ENCODE assay signal across 11 cellular contexts in the genomic region with DNA sequence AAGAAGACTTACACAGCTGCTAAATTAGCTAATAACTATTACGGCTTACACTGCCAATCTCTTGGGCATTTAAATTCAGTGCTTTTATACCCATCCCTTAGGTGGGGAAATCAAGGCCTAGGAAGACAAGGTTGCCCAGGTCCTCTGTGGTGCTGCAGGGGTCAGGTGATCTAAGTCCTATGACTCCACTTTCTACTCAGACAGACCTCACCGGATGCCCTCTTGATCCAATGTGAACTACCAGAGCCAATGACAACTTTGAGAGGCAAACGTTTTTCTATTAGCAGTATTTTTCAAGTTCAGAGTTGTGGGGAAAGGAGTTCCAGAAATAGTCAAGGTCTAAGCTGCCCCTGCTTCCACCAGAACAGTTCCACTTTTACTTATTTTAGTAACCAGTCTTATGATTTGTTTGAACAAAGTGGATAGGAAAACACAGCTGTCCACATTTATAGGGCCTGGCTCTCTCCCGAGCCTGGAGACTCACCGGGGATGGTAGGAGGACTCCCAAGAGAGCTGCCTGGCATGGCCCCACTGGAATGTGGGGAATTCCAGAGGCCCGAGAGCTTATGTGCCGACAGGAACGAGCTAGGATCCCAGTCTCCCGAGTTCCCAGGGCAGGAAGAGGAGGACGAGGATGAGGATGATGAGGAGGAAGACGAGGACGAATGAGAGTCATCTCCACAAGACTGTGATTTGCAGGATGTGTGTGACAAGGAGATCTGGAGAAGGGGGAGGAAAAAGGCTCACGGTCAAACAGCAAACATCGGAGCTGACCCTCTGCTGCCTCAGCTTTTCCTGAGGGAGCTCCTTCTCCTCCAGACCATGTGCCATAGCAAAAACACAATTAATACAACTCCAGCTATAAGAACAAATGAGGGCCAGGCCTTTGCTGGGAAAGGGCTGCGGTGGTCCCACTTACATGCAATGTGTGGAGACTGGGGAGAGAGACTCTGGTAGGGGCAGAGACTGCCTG. TPM values are rescaled to one million over a fixed set of nuclear protein-coding genes. Genes with fewer than 3 reads are reported as not detected.
DNase-seq lines count a peak whose midpoint lies in the region; ATAC-seq, FAIRE-seq and TF ChIP-seq lines count a peak whose summit lies in the region.
"Had no signal": no experiment of that assay in that cellular context is flagged by ENCODE, and none has a peak within 500 bp of the region (broad histone marks: within the 10 kb centered on the region; RNA-seq: fewer than 3 reads in every experiment).

No MANE protein-coding gene starts in this region.

- no peak overlapping the region for H3K4me2 ChIP-seq in endothelial cell of umbilical vein (ENCODE audit: insufficient read depth, low read length)

- H3K9me3 ChIP-seq in endothelial cell of umbilical vein (replicated peaks; ENCODE audit: control insufficient read depth, insufficient read depth, low read length) = no peaks in the 10 kb centered on the region
- no peaks in the 10 kb centered on the region for H3K9me3 ChIP-seq in muscle layer of duodenum (ENCODE audit: control insufficient read depth in 1 of 2, low read length in 2 of 2)

- H3K79me2 ChIP-seq in ACC112 (ENCODE audit: control insufficient read depth, insufficient read depth, low read length, unreplicated experiment) = peaks cover 51% of the 10 kb centered on the region
- H3K79me2 ChIP-seq in endothelial cell of umbilical vein (ENCODE audit: control insufficient read depth, insufficient read depth, low read length) = peaks cover 23% of the 10 kb centered on the region

- DNase-seq in M059J (ENCODE audit: low read depth) (peak; percentile 70), endothelial cell of umbilical vein (ENCODE audit: low read depth, low spot score) (peak; percentile 50), NCI-H524 treated with DMSO at 0.1 percent for 48 hours (lab: John Stamatoyannopoulos, UW) (no peak)
- DNase-seq: Calu3, NCI-H2081 had no signal

- H3K4me1 ChIP-seq in ACC112 (ENCODE audit: control insufficient read depth, insufficient read depth, low read length, unreplicated experiment) (peaks cover 33% of the 10 kb centered on the region), endothelial cell of umbilical vein (ENCODE audit: control insufficient read depth, extremely low read depth, insufficient read depth, low read length) (no peaks in the 10 kb centered on the region), muscle layer of duodenum (ENCODE audit: control insufficient read depth in 1 of 2, insufficient read depth in 2 of 2, low read length in 2 of 2) (peaks cover 4 to 38% of the 10 kb centered on the region in 2 donors)

- POLR2A ChIA-PET in endothelial cell of umbilical vein (lab: Charles Lee) = no interaction called here

- TF ChIP-seq CTCF in endothelial cell of umbilical vein (IDR thresholded peaks at IDR 0.05; ENCODE audit: extremely low read depth in 1 of 2, insufficient read depth in 1 of 2, low read depth in 1 of 2, low read length in 2 of 2) = no peak

- FAIRE-seq in endothelial cell of umbilical vein (lab: Jason Lieb, UNC) = no peak

- H3K36me3 ChIP-seq in ACC112 (ENCODE audit: insufficient read depth, low read length) = peaks cover 10% of the 10 kb centered on the region; the same call in 1 of the 2 replicates
- H3K36me3 ChIP-seq in endothelial cell of umbilical vein (ENCODE audit: control insufficient read depth in 2 of 2, extremely low read depth in 1 of 2, insufficient read depth in 2 of 2, low read length in 2 of 2) = peaks cover 6 to 28% of the 10 kb centered on the region in 2 experiments
- peaks cover 26 to 34% of the 10 kb centered on the region in 2 donors for H3K36me3 ChIP-seq in muscle layer of duodenum (ENCODE audit: control insufficient read depth in 1 of 2, insufficient read depth in 2 of 2, low read length in 2 of 2)

- no peak overlapping the region for H2AFZ ChIP-seq in ACC112 (ENCODE audit: low read length, unreplicated experiment)
- H2AFZ ChIP-seq in endothelial cell of umbilical vein (ENCODE audit: low read depth, low read length) = no peak overlapping the region

- CTCF ChIA-PET in endothelial cell of umbilical vein (lab: Charles Lee) = interaction anchor here (0.9 to 1.4 kb wide), 3 partner anchors 9 to 16 kb away, joined by 3 to 5 read pairs (median 5); no protein-coding TSS in a partner anchor

- peak overlapping the region; percentile 33; the same call in 1 of the 2 replicates for H3K4me3 ChIP-seq in ACC112 (ENCODE audit: low read depth, low read length)
- H3K4me3 ChIP-seq in endothelial cell of umbilical vein (replicated peaks in 1 of 3; ENCODE audit: insufficient read depth in 1 of 3, low read depth in 1 of 3, low read length in 3 of 3) = no peak overlapping the region
- no peak overlapping the region for H3K4me3 ChIP-seq in muscle layer of duodenum (ENCODE audit: low read depth in 1 of 2, low read length in 2 of 2)

- H4K20me1 ChIP-seq in endothelial cell of umbilical vein (replicated peaks; ENCODE audit: control insufficient read depth, extremely low read depth, insufficient read depth, low read length) = no peaks in the 10 kb centered on the region

- no peak overlapping the region for H3K9ac ChIP-seq in endothelial cell of umbilical vein (replicated peaks; ENCODE audit: extremely low read depth, insufficient read depth, low read length)

- intact Hi-C loops in endothelial cell of umbilical vein (cut with micrococcal nuclease) = no loop called here

- dilution Hi-C loops in endothelial cell of umbilical vein (cut with MboI; ENCODE audit: extremely low pct_ligation_motif_present, low sequenced_read_pairs) = no loop called here

- BruUV-seq in endothelial cell of umbilical vein (replicated peaks; lab: Mats Ljungman, UMichigan) = no TSS peak

- H3K27ac ChIP-seq in ACC112 (ENCODE audit: low read depth, low read length) = peak overlapping the region; percentile 91
- H3K27ac ChIP-seq in endothelial cell of umbilical vein (ENCODE audit: insufficient read depth, low read depth, low read length) = no peak overlapping the region
- H3K27ac ChIP-seq in muscle layer of duodenum (ENCODE audit: low read length) = peak overlapping the region; percentile 61

- TF ChIP-seq POLR2A in endothelial cell of umbilical vein (IDR thresholded peaks at IDR 0.05; ENCODE audit: low read depth, low read length) = no peak

- H3K9me1 ChIP-seq in endothelial cell of umbilical vein (replicated peaks; ENCODE audit: control insufficient read depth, extremely low read depth, insufficient read depth, low read length) = no peaks in the 10 kb centered on the region

- ATAC-seq in GM18498 (IDR thresholded peaks at IDR 0.05; ENCODE audit: unreplicated experiment) (no peak), GM18858 (IDR thresholded peaks at IDR 0.05; ENCODE audit: unreplicated experiment) (no peak), HG03095 (IDR thresholded peaks at IDR 0.05; ENCODE audit: unreplicated experiment) (no peak)
- ATAC-seq: HCT116 had no signal

- no peaks in the 10 kb centered on the region for H3K27me3 ChIP-seq in ACC112 (ENCODE audit: insufficient read depth, low read length)
- no peaks in the 10 kb centered on the region for H3K27me3 ChIP-seq in endothelial cell of umbilical vein (ENCODE audit: control insufficient read depth in 2 of 2, insufficient read depth in 2 of 2, low read length in 2 of 2)
- H3K27me3 ChIP-seq in muscle layer of duodenum (ENCODE audit: low read depth, low read length) = no peaks in the 10 kb centered on the region

RNA-seq across cellular contexts. Expression of a gene that starts 16.7 kb away (rescaled TPM):
- 5.9 and 10.6 TPM in 2 replicates for total RNA-seq in M059J (2014; rRNA removed; shearing (Covaris generic))
- total RNA-seq in endothelial cell of umbilical vein = 73.6 and 75.7 TPM in 2 replicates
- 57.9 and 60.8 TPM in 2 replicates for polyA plus RNA-seq in endothelial cell of umbilical vein
- polyA plus RNA-seq in endothelial cell of umbilical vein (2011; cell fraction: cytosol; rRNA removed) = 17.7 and 27.3 TPM in 2 replicates
- 294 and 316 TPM in 2 replicates for polyA plus RNA-seq in endothelial cell of umbilical vein (2011; cell fraction: nucleus; rRNA removed)
- polyA plus RNA-seq in endothelial cell of umbilical vein (2012) = 70.0 and 90.9 TPM in 2 replicates
- polyA minus RNA-seq in endothelial cell of umbilical vein = 24.9 and 32.1 TPM in 2 replicates
- polyA minus RNA-seq in endothelial cell of umbilical vein (2011; cell fraction: cytosol; rRNA and poly(A)+ RNA removed) = 17.0 TPM
- polyA minus RNA-seq in endothelial cell of umbilical vein (2011; cell fraction: nucleus; rRNA and poly(A)+ RNA removed) = 37.1 and 55.9 TPM in 2 replicates

RNA-seq across cellular contexts. Expression of a gene that starts 20.9 kb away (rescaled TPM):
- total RNA-seq in M059J (2014; rRNA removed; shearing (Covaris generic)) = 66.0 and 103 TPM in 2 replicates
- 86.4 and 103 TPM in 2 replicates for total RNA-seq in endothelial cell of umbilical vein
- 118 and 127 TPM in 2 replicates for polyA plus RNA-seq in endothelial cell of umbilical vein
- 130 and 134 TPM in 2 replicates for polyA plus RNA-seq in endothelial cell of umbilical vein (2011; cell fraction: cytosol; rRNA removed)
- 298 and 329 TPM in 2 replicates for polyA plus RNA-seq in endothelial cell of umbilical vein (2011; cell fraction: nucleus; rRNA removed)
- polyA plus RNA-seq in endothelial cell of umbilical vein (2012) = 68.8 and 73.0 TPM in 2 replicates
- polyA minus RNA-seq in endothelial cell of umbilical vein = 89.2 and 94.8 TPM in 2 replicates
- polyA minus RNA-seq in endothelial cell of umbilical vein (2011; cell fraction: cytosol; rRNA and poly(A)+ RNA removed) = 94.3 TPM
- 57.6 and 60.5 TPM in 2 replicates for polyA minus RNA-seq in endothelial cell of umbilical vein (2011; cell fraction: nucleus; rRNA and poly(A)+ RNA removed)

RNA-seq across cellular contexts. Expression of a gene that starts 28.0 kb away (rescaled TPM):
- total RNA-seq in M059J (2014; rRNA removed; shearing (Covaris generic)) = 2.2 and 6.7 TPM in 2 replicates
- 5.3 and 8.1 TPM in 2 replicates for total RNA-seq in endothelial cell of umbilical vein
- 4.8 and 5.1 TPM in 2 replicates for polyA plus RNA-seq in endothelial cell of umbilical vein
- polyA plus RNA-seq in endothelial cell of umbilical vein (2011; cell fraction: cytosol; rRNA removed) = 1.5 and 2.4 TPM in 2 replicates
- 14.5 and 14.8 TPM in 2 replicates for polyA plus RNA-seq in endothelial cell of umbilical vein (2011; cell fraction: nucleus; rRNA removed)
- polyA plus RNA-seq in endothelial cell of umbilical vein (2012) = 1.1 and 1.5 TPM in 2 replicates
- polyA minus RNA-seq in endothelial cell of umbilical vein = 3.6 and 5.2 TPM in 2 replicates
- not detected for polyA minus RNA-seq in endothelial cell of umbilical vein (2011; cell fraction: cytosol; rRNA and poly(A)+ RNA removed)
- polyA minus RNA-seq in endothelial cell of umbilical vein (2011; cell fraction: nucleus; rRNA and poly(A)+ RNA removed) = 6.3 TPM in 2 replicates

RNA-seq across cellular contexts. Expression of a gene that starts 40.3 kb away (rescaled TPM):
- 172 and 230 TPM in 2 replicates for total RNA-seq in M059J (2014; rRNA removed; shearing (Covaris generic))
- total RNA-seq in endothelial cell of umbilical vein = 318 and 371 TPM in 2 replicates
- 314 and 418 TPM in 2 replicates for polyA plus RNA-seq in endothelial cell of umbilical vein
- 181 and 257 TPM in 2 replicates for polyA plus RNA-seq in endothelial cell of umbilical vein (2011; cell fraction: cytosol; rRNA removed)
- polyA plus RNA-seq in endothelial cell of umbilical vein (2011; cell fraction: nucleus; rRNA removed) = 815 and 843 TPM in 2 replicates
- polyA plus RNA-seq in endothelial cell of umbilical vein (2012) = 179 and 248 TPM in 2 replicates
- 120 and 143 TPM in 2 replicates for polyA minus RNA-seq in endothelial cell of umbilical vein
- polyA minus RNA-seq in endothelial cell of umbilical vein (2011; cell fraction: cytosol; rRNA and poly(A)+ RNA removed) = 25.4 TPM
- polyA minus RNA-seq in endothelial cell of umbilical vein (2011; cell fraction: nucleus; rRNA and poly(A)+ RNA removed) = 136 and 281 TPM in 2 replicates

RNA-seq across cellular contexts. Expression of a gene that starts 54.3 kb away (rescaled TPM):
- total RNA-seq in M059J (2014; rRNA removed; shearing (Covaris generic)) = 179 and 205 TPM in 2 replicates
- total RNA-seq in endothelial cell of umbilical vein = 286 and 291 TPM in 2 replicates
- 314 and 331 TPM in 2 replicates for polyA plus RNA-seq in endothelial cell of umbilical vein
- 413 and 420 TPM in 2 replicates for polyA plus RNA-seq in endothelial cell of umbilical vein (2011; cell fraction: cytosol; rRNA removed)
- polyA plus RNA-seq in endothelial cell of umbilical vein (2011; cell fraction: nucleus; rRNA removed) = 160 and 161 TPM in 2 replicates
- 279 and 302 TPM in 2 replicates for polyA plus RNA-seq in endothelial cell of umbilical vein (2012)
- polyA minus RNA-seq in endothelial cell of umbilical vein = 266 and 285 TPM in 2 replicates
- polyA minus RNA-seq in endothelial cell of umbilical vein (2011; cell fraction: cytosol; rRNA and poly(A)+ RNA removed) = 47.3 TPM
- 59.5 and 68.2 TPM in 2 replicates for polyA minus RNA-seq in endothelial cell of umbilical vein (2011; cell fraction: nucleus; rRNA and poly(A)+ RNA removed)
